In the genomic region with DNA sequence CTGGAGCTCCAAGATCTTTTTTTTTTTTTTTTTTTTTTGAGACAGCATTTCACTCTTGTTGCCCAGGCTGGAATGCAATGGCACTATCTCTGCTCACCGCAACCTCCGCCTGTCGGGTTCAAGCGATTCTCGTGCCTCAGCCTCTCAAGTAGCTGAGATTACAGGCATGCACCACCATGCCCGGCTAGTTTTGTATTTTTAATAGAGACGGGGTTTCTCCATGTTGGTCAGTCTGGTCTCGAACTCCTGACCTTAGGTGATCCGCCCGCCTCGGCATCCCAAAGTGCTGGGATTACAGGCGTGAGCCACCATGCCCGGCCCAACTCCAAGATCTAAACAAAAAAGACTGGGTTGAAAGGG, we compare ENCODE assay signal across 8 cellular contexts. TPM values are rescaled to one million over a fixed set of nuclear protein-coding genes. Genes with fewer than 3 reads are reported as not detected.
DNase-seq lines count a peak whose midpoint lies in the region; ATAC-seq and TF ChIP-seq lines count a peak whose summit lies in the region.
"Not testable (repeated sequence)": the region's sequence is repeated elsewhere in the genome, so short reads cannot be mapped to it uniquely, and the experiment has no call there.

No MANE protein-coding gene starts in this region.

- not testable (repeated sequence) for H4K20me1 ChIP-seq in hepatocyte (ENCODE audit: insufficient read depth, poor library complexity, severe bottlenecking)

- TF ChIP-seq CTCF in AG10803 (conservative IDR thresholded peaks at IDR 0.05; ENCODE audit: low read length); coronary artery (IDR thresholded peaks at IDR 0.05); hepatocyte (IDR thresholded peaks at IDR 0.05; ENCODE audit: poor library complexity); nephron progenitor cell (IDR thresholded peaks at IDR 0.05): not testable (repeated sequence)

- not testable (repeated sequence) for H3K9me2 ChIP-seq in hepatocyte (replicated peaks; ENCODE audit: insufficient read depth)

- H3K27me3 Mint-ChIP-seq in T-cell; stimulated activated naive CD8-positive, alpha-beta T cell treated with anti-CD3 and anti-CD28 coated beads, Interleukin-15, amount 100 ng/mL, for 72 hours: not testable (repeated sequence)
- H3K27me3 Mint-ChIP-seq in nephron progenitor cell (ENCODE audit: low read depth, poor library complexity), result peaks cover 27% of the 10 kb centered on the region

- peak overlapping the region; percentile 97 to 98 (median 98) for H3K4me3 Mint-ChIP-seq in T-cell
- peak overlapping the region; percentile 87 for H3K4me3 Mint-ChIP-seq in nephron progenitor cell
- H3K4me3 Mint-ChIP-seq in stimulated activated naive CD8-positive, alpha-beta T cell treated with anti-CD3 and anti-CD28 coated beads, Interleukin-15, amount 100 ng/mL, for 72 hours, result peak overlapping the region; percentile 89 to 99

- H3K36me3 Mint-ChIP-seq in T-cell, result peaks cover 15% of the 10 kb centered on the region
- not testable (repeated sequence) for H3K36me3 Mint-ChIP-seq in nephron progenitor cell (ENCODE audit: low read depth)

- H3K4me2 ChIP-seq in hepatocyte, result peak overlapping the region; percentile 89

- ATAC-seq in HG03175 (IDR thresholded peaks at IDR 0.05; ENCODE audit: unreplicated experiment) (peak; percentile 2), T-cell (replicated peaks in 1 of 4) (peak in 1 of 4 experiments; percentile 15)
- ATAC-seq in stimulated activated naive CD8-positive, alpha-beta T cell treated with anti-CD3 and anti-CD28 coated beads, Interleukin-15, amount 100 ng/mL, for 72 hours, result peak; percentile 13

- H3K79me2 ChIP-seq in hepatocyte, result peaks cover 57% of the 10 kb centered on the region

- H3K9me3 ChIP-seq in hepatocyte (ENCODE audit: low read depth), result not testable (repeated sequence)

- H3K4me3 ChIP-seq in AG10803 (ENCODE audit: low read length) (peak overlapping the region; percentile 71), coronary artery (peak overlapping the region; percentile 86), hepatocyte (peak overlapping the region; percentile 40)

- not testable (repeated sequence) for H2AFZ ChIP-seq in hepatocyte

- POLR2A ChIA-PET in T-cell (lab: Charles Lee), result interaction anchor here (0.6 to 4.1 kb wide), 10 partner anchors 9 to 313 kb away, joined by 3 to 20 read pairs (median 4); a partner anchor contains a TSS

- H3K27ac Mint-ChIP-seq in T-cell, result peak overlapping the region; percentile 99
- H3K27ac Mint-ChIP-seq in nephron progenitor cell, result not testable (repeated sequence)
- H3K27ac Mint-ChIP-seq in stimulated activated naive CD8-positive, alpha-beta T cell treated with anti-CD3 and anti-CD28 coated beads, Interleukin-15, amount 100 ng/mL, for 72 hours, result peak overlapping the region; percentile 98 to 100

- H3K36me3 ChIP-seq in hepatocyte (replicated peaks; ENCODE audit: insufficient read depth, low read depth), result not testable (repeated sequence)

- not testable (repeated sequence) for H3K27me3 ChIP-seq in hepatocyte

- H3K4me1 Mint-ChIP-seq in T-cell, result peaks cover 53 to 76% (median 53%) of the 10 kb centered on the region in 3 donors
- peaks cover 28% of the 10 kb centered on the region for H3K4me1 Mint-ChIP-seq in nephron progenitor cell
- H3K4me1 Mint-ChIP-seq in stimulated activated naive CD8-positive, alpha-beta T cell treated with anti-CD3 and anti-CD28 coated beads, Interleukin-15, amount 100 ng/mL, for 72 hours, result peaks cover 45% of the 10 kb centered on the region

- not testable (repeated sequence) for H3K9me3 Mint-ChIP-seq in T-cell; stimulated activated naive CD8-positive, alpha-beta T cell treated with anti-CD3 and anti-CD28 coated beads, Interleukin-15, amount 100 ng/mL, for 72 hours
- peaks cover 18% of the 10 kb centered on the region for H3K9me3 Mint-ChIP-seq in nephron progenitor cell

- WGBS in hepatocyte (ENCODE audit: low lambda C conversion rate, missing lambda C conversion rate), result 77% methylated on average over 13 of the region's 13 CpGs

- not testable (repeated sequence) for DNase-seq in AG10803 (ENCODE audit: low read depth); coronary artery (ENCODE audit: low spot score); hepatocyte (ENCODE audit: low spot score); nephron progenitor cell
- DNase-seq in T-cell (peak in 14 of 34 experiments; percentile 19 to 54 (median 39)), activated gamma-delta T cell treated with Interleukin-2 at 50 U/mL for 16 hours (peak; percentile 35)
- DNase-seq in stimulated activated naive CD8-positive, alpha-beta T cell treated with anti-CD3 and anti-CD28 coated beads, Interleukin-15, amount 100 ng/mL, for 72 hours, result peak; percentile 65 to 75

- CTCF ChIA-PET in T-cell (lab: Charles Lee), result interaction anchor here (0.6 to 6.0 kb wide), 25 partner anchors 12 to 738 kb away, joined by 3 to 58 read pairs (median 5); a partner anchor contains a TSS

- H3K4me1 ChIP-seq in hepatocyte (ENCODE audit: insufficient read depth), result peaks cover 10% of the 10 kb centered on the region

- H3K27ac ChIP-seq in coronary artery, result peak overlapping the region; percentile 93 to 98
- H3K27ac ChIP-seq in hepatocyte, result peak overlapping the region; percentile 98

RNA-seq across cellular contexts. Expression of a gene that starts 1.8 kb away (rescaled TPM):
- total RNA-seq in T-cell (100 to 1,000 TPM; 188 to 217 (median 208) TPM), hepatocyte (60.6 and 65.9 TPM in 2 replicates)
- polyA plus RNA-seq in hepatocyte, result 46.0 and 54.1 TPM in 2 replicates

RNA-seq across cellular contexts. Expression of a gene that starts 45.9 kb away (rescaled TPM):
- total RNA-seq in T-cell, result 10 to 100 TPM; 31.4 to 43.7 (median 38.8) TPM
- total RNA-seq in hepatocyte, result 83.0 and 96.2 TPM in 2 replicates
- 229 and 230 TPM in 2 replicates for polyA plus RNA-seq in hepatocyte

RNA-seq across cellular contexts. Expression of a gene that starts 46.2 kb away (rescaled TPM):
- total RNA-seq in T-cell (10 to 100 TPM; 29.5 to 44.6 (median 36.0) TPM), hepatocyte (8.0 and 9.7 TPM in 2 replicates)
- polyA plus RNA-seq in hepatocyte, result 6.4 and 6.7 TPM in 2 replicates
